ENCODE assay signal across 23 cellular contexts in genomic region chr13:19668778-19669177, GRCh38.
"Had no signal": no experiment of that assay in that cellular context is flagged by ENCODE, and none has a peak within 500 bp of the region (broad histone marks: within the 10 kb centered on the region; RNA-seq: fewer than 3 reads in every experiment).

No MANE protein-coding gene starts in this region.

- H3K9me3 ChIP-seq: breast epithelium, esophagus muscularis mucosa, left ventricle myocardium inferior, pancreas, prostate gland, sigmoid colon, tibial nerve had no signal

- H3K27me3 ChIP-seq: breast epithelium, esophagus muscularis mucosa, pancreas, sigmoid colon, tibial nerve had no signal

- H3K27me3 Mint-ChIP-seq: activated CD4-positive, alpha-beta memory T cell treated with anti-CD3 and anti-CD28 coated beads for 36 hours; activated naive CD4-positive, alpha-beta T cell treated with anti-CD3 and anti-CD28 coated beads, Interleukin-2, amount 10 ng/mL, durations not matched to agents 7 days and 5 days; central memory CD8-positive, alpha-beta T cell; dendritic cell treated with granulocyte-macrophage colony-stimulating factor and Interleukin-4, amounts not matched to agents 40 ng/mL and 50 ng/mL, for 4 days; stimulated activated memory B cell treated with anti-CD40 and anti-IgM and Interleukin-4, amounts not matched to agents 10 μg/mL and 1 μg/mL and 100 μg/mL, for 72 hours had no signal

- H3K4me3 Mint-ChIP-seq: activated CD4-positive, alpha-beta memory T cell treated with anti-CD3 and anti-CD28 coated beads for 36 hours; activated naive CD4-positive, alpha-beta T cell treated with anti-CD3 and anti-CD28 coated beads, Interleukin-2, amount 10 ng/mL, durations not matched to agents 7 days and 5 days; activated T-helper 1 cell treated with anti-CD3 and anti-CD28 coated beads, Interleukin-12 subunit alpha, Interleukin-12 subunit beta, Interleukin-2, Interleukin-4 antibody, amounts not matched to agents 30 ng/mL and 10 ng/mL and 1 ng/mL, durations not matched to agents 14 hours and 24 hours and 36 hours; central memory CD8-positive, alpha-beta T cell; dendritic cell treated with granulocyte-macrophage colony-stimulating factor and Interleukin-4, amounts not matched to agents 40 ng/mL and 50 ng/mL, for 4 days; neural crest cell; stimulated activated memory B cell treated with anti-CD40 and anti-IgM and Interleukin-4, amounts not matched to agents 10 μg/mL and 1 μg/mL and 100 μg/mL, for 72 hours had no signal

- H3K27ac ChIP-seq: breast epithelium, esophagus muscularis mucosa, left ventricle myocardium inferior, pancreas, prostate gland, sigmoid colon, tibial nerve had no signal

- DNase-seq: activated CD4-positive, alpha-beta memory T cell treated with anti-CD3 and anti-CD28 coated beads for 36 hours; activated CD4-positive, alpha-beta T cell treated with anti-CD3 and anti-CD28 coated beads for 48 hours; activated gamma-delta T cell; activated naive CD4-positive, alpha-beta T cell treated with anti-CD3 and anti-CD28 coated beads, Interleukin-2, amount 10 ng/mL, durations not matched to agents 7 days and 5 days; amygdala; islet precursor cell; left ventricle myocardium inferior; nucleus accumbens; pancreas; retina; sigmoid colon; small intestine; stimulated activated CD4-positive, alpha-beta T cell treated with anti-CD3 and anti-CD28 coated beads, Interleukin-4, amount 100 ng/mL, for 24 hours had no signal

- H3K4me1 ChIP-seq: breast epithelium, prostate gland, sigmoid colon had no signal

- H3K4me3 ChIP-seq: breast epithelium, esophagus muscularis mucosa, left ventricle myocardium inferior, lung, pancreas, prostate gland, sigmoid colon, tibial nerve had no signal

- H3K27ac Mint-ChIP-seq: activated CD4-positive, alpha-beta memory T cell treated with anti-CD3 and anti-CD28 coated beads for 36 hours; activated naive CD4-positive, alpha-beta T cell treated with anti-CD3 and anti-CD28 coated beads, Interleukin-2, amount 10 ng/mL, durations not matched to agents 7 days and 5 days; activated T-helper 1 cell treated with anti-CD3 and anti-CD28 coated beads, Interleukin-12 subunit alpha, Interleukin-12 subunit beta, Interleukin-2, Interleukin-4 antibody, amounts not matched to agents 30 ng/mL and 10 ng/mL and 1 ng/mL, durations not matched to agents 14 hours and 24 hours and 36 hours; dendritic cell treated with granulocyte-macrophage colony-stimulating factor and Interleukin-4, amounts not matched to agents 40 ng/mL and 50 ng/mL, for 4 days had no signal

- ATAC-seq: pancreas; stimulated activated memory B cell treated with anti-CD40 and anti-IgM and Interleukin-4, amounts not matched to agents 10 μg/mL and 1 μg/mL and 100 μg/mL, for 72 hours had no signal

- H3K4me1 Mint-ChIP-seq: activated naive CD4-positive, alpha-beta T cell treated with anti-CD3 and anti-CD28 coated beads, Interleukin-2, amount 10 ng/mL, durations not matched to agents 7 days and 5 days had no signal

- H3K9me3 Mint-ChIP-seq: activated CD4-positive, alpha-beta memory T cell treated with anti-CD3 and anti-CD28 coated beads for 36 hours; activated naive CD4-positive, alpha-beta T cell treated with anti-CD3 and anti-CD28 coated beads, Interleukin-2, amount 10 ng/mL, durations not matched to agents 7 days and 5 days; activated T-helper 1 cell treated with anti-CD3 and anti-CD28 coated beads, Interleukin-12 subunit alpha, Interleukin-12 subunit beta, Interleukin-2, Interleukin-4 antibody, amounts not matched to agents 30 ng/mL and 10 ng/mL and 1 ng/mL, durations not matched to agents 14 hours and 24 hours and 36 hours; central memory CD8-positive, alpha-beta T cell; dendritic cell treated with granulocyte-macrophage colony-stimulating factor and Interleukin-4, amounts not matched to agents 40 ng/mL and 50 ng/mL, for 4 days; neural crest cell; stimulated activated memory B cell treated with anti-CD40 and anti-IgM and Interleukin-4, amounts not matched to agents 10 μg/mL and 1 μg/mL and 100 μg/mL, for 72 hours had no signal
